Comparison of ENCODE assay signal across 16 cellular contexts in genomic region chr10:118394557-118395194, GRCh38. TPM values are rescaled to one million over a fixed set of nuclear protein-coding genes. Genes with fewer than 3 reads are reported as not detected.
DNase-seq lines count a peak whose midpoint lies in the region; ATAC-seq lines count a peak whose summit lies in the region.
"Had no signal": no experiment of that assay in that cellular context is flagged by ENCODE, and none has a peak within 500 bp of the region (broad histone marks: within the 10 kb centered on the region; RNA-seq: fewer than 3 reads in every experiment).

No MANE protein-coding gene starts in this region.

- peak overlapping the region; percentile 50 for H3K4me3 Mint-ChIP-seq in memory B cell
- H3K4me3 Mint-ChIP-seq in activated T-helper 2 cell treated with anti-CD3 and anti-CD28 coated beads, Interferon-gamma antibody, Interleukin-2, Interleukin-4, amounts not matched to agents 10 μg/mL and 5 μg/mL and 100 μg/mL, durations not matched to agents 14 hours and 24 hours and 36 hours (ENCODE audit: low read depth): no peak overlapping the region
- H3K4me3 Mint-ChIP-seq: natural killer cell treated with Interleukin-12 subunit alpha and Interleukin-12 subunit beta and Interleukin-15 and Interleukin-18, amount 100 ng/mL, for 72 hours; stimulated activated naive CD8-positive, alpha-beta T cell treated with anti-CD3 and anti-CD28 coated beads, Interleukin-15, amount 100 ng/mL, for 72 hours had no signal

- no peaks in the 10 kb centered on the region for H3K36me3 Mint-ChIP-seq in memory B cell
- H3K36me3 Mint-ChIP-seq in activated T-helper 2 cell treated with anti-CD3 and anti-CD28 coated beads, Interferon-gamma antibody, Interleukin-2, Interleukin-4, amounts not matched to agents 10 μg/mL and 5 μg/mL and 100 μg/mL, durations not matched to agents 14 hours and 24 hours and 36 hours (ENCODE audit: low read depth): no peaks in the 10 kb centered on the region
- H3K36me3 Mint-ChIP-seq: CD14-positive monocyte had no signal

- H3K9me3 Mint-ChIP-seq in memory B cell: peaks cover 4% of the 10 kb centered on the region
- H3K9me3 Mint-ChIP-seq in activated T-helper 2 cell treated with anti-CD3 and anti-CD28 coated beads, Interferon-gamma antibody, Interleukin-2, Interleukin-4, amounts not matched to agents 10 μg/mL and 5 μg/mL and 100 μg/mL, durations not matched to agents 14 hours and 24 hours and 36 hours: no peaks in the 10 kb centered on the region
- H3K9me3 Mint-ChIP-seq: natural killer cell treated with Interleukin-12 subunit alpha and Interleukin-12 subunit beta and Interleukin-15 and Interleukin-18, amount 100 ng/mL, for 72 hours; stimulated activated naive CD8-positive, alpha-beta T cell treated with anti-CD3 and anti-CD28 coated beads, Interleukin-15, amount 100 ng/mL, for 72 hours had no signal

- peak; percentile 80 for DNase-seq in DMS 273 (lab: John Stamatoyannopoulos, UW; ENCODE audit: unreplicated experiment)
- peak; percentile 27 to 35 for DNase-seq in Kasumi-1 (lab: John Stamatoyannopoulos, UW)
- peak; percentile 48 for DNase-seq in NOMO-1 treated with dmso at 0.1 percent for 144 hours (lab: John Stamatoyannopoulos, UW; ENCODE audit: unreplicated experiment)
- DNase-seq in memory B cell (ENCODE audit: low spot score in 2 of 2): no peak
- DNase-seq in posterior vena cava (ENCODE audit: low spot score): no peak
- no peak for DNase-seq in activated T-helper 2 cell treated with anti-CD3 and anti-CD28 coated beads, Interferon-gamma antibody, Interleukin-2, Interleukin-4, amounts not matched to agents 10 μg/mL and 5 μg/mL and 100 μg/mL, durations not matched to agents 14 hours and 24 hours and 36 hours (ENCODE audit: low spot score)
- DNase-seq: activated CD8-positive, alpha-beta memory T cell treated with anti-CD3 and anti-CD28 coated beads, Interleukin-2, amount 50 U/mL, for 48 hours; erythroblast; GDM1; left lung; right lobe of liver; SJCRH30; stimulated activated naive CD8-positive, alpha-beta T cell treated with anti-CD3 and anti-CD28 coated beads, Interleukin-15, amount 100 ng/mL, for 72 hours had no signal

- H3K27me3 Mint-ChIP-seq in memory B cell: peaks cover 9% of the 10 kb centered on the region
- peaks cover 1% of the 10 kb centered on the region for H3K27me3 Mint-ChIP-seq in activated T-helper 2 cell treated with anti-CD3 and anti-CD28 coated beads, Interferon-gamma antibody, Interleukin-2, Interleukin-4, amounts not matched to agents 10 μg/mL and 5 μg/mL and 100 μg/mL, durations not matched to agents 14 hours and 24 hours and 36 hours (ENCODE audit: low read depth)

- H3K27ac Mint-ChIP-seq in memory B cell: no peak overlapping the region
- H3K27ac Mint-ChIP-seq in activated T-helper 2 cell treated with anti-CD3 and anti-CD28 coated beads, Interferon-gamma antibody, Interleukin-2, Interleukin-4, amounts not matched to agents 10 μg/mL and 5 μg/mL and 100 μg/mL, durations not matched to agents 14 hours and 24 hours and 36 hours: no peak overlapping the region
- H3K27ac Mint-ChIP-seq: natural killer cell treated with Interleukin-12 subunit alpha and Interleukin-12 subunit beta and Interleukin-15 and Interleukin-18, amount 100 ng/mL, for 72 hours had no signal

- ATAC-seq in memory B cell (ENCODE audit: low read depth) (no peak), GM18867 (IDR thresholded peaks at IDR 0.05; ENCODE audit: unreplicated experiment) (no peak)
- ATAC-seq: left lung; natural killer cell treated with Interleukin-12 subunit alpha and Interleukin-12 subunit beta and Interleukin-15 and Interleukin-18, amount 100 ng/mL, for 72 hours; right lobe of liver; stimulated activated naive CD8-positive, alpha-beta T cell treated with anti-CD3 and anti-CD28 coated beads, Interleukin-15, amount 100 ng/mL, for 72 hours had no signal

- H3K4me1 Mint-ChIP-seq in memory B cell: peaks cover 9% of the 10 kb centered on the region
- peaks cover 3% of the 10 kb centered on the region for H3K4me1 Mint-ChIP-seq in activated T-helper 2 cell treated with anti-CD3 and anti-CD28 coated beads, Interferon-gamma antibody, Interleukin-2, Interleukin-4, amounts not matched to agents 10 μg/mL and 5 μg/mL and 100 μg/mL, durations not matched to agents 14 hours and 24 hours and 36 hours (ENCODE audit: low read depth)
- H3K4me1 Mint-ChIP-seq: stimulated activated naive CD8-positive, alpha-beta T cell treated with anti-CD3 and anti-CD28 coated beads, Interleukin-15, amount 100 ng/mL, for 72 hours had no signal

- intact Hi-C loops in posterior vena cava (cut with DNase I): no loop called here
- intact Hi-C loops in activated T-helper 2 cell treated with anti-CD3 and anti-CD28 coated beads, Interferon-gamma antibody, Interleukin-2, Interleukin-4, amounts not matched to agents 10 μg/mL and 5 μg/mL and 100 μg/mL, durations not matched to agents 14 hours and 24 hours and 36 hours (cut with micrococcal nuclease): no loop called here

RNA-seq across cellular contexts. Expression of gene FAM204A, which starts 52.6 kb away (rescaled TPM):
- 10 to 100 TPM; 73.6 to 82.6 TPM for total RNA-seq in posterior vena cava
- 53.1 and 55.6 TPM in 2 replicates for total RNA-seq in activated T-helper 2 cell treated with anti-CD3 and anti-CD28 coated beads, Interferon-gamma antibody, Interleukin-2, Interleukin-4, amounts not matched to agents 10 μg/mL and 5 μg/mL and 100 μg/mL, durations not matched to agents 14 hours and 24 hours and 36 hours

Comparison
In these comparisons a context has a peak if more than half of its experiments do, and no peak if none do; other contexts are left out.
1. DNase-seq: peak in DMS 273 (single experiment), Kasumi-1 (2 of 2) and NOMO-1 treated with dmso at 0.1 percent for 144 hours (single experiment); none in memory B cell (0 of 2), posterior vena cava (single experiment) and activated T-helper 2 cell treated with anti-CD3 and anti-CD28 coated beads, Interferon-gamma antibody, Interleukin-2, Interleukin-4, amounts not matched to agents 10 μg/mL and 5 μg/mL and 100 μg/mL, durations not matched to agents 14 hours and 24 hours and 36 hours (single experiment).